Comparison of ENCODE assay signal across 8 cellular contexts in the genomic region with DNA sequence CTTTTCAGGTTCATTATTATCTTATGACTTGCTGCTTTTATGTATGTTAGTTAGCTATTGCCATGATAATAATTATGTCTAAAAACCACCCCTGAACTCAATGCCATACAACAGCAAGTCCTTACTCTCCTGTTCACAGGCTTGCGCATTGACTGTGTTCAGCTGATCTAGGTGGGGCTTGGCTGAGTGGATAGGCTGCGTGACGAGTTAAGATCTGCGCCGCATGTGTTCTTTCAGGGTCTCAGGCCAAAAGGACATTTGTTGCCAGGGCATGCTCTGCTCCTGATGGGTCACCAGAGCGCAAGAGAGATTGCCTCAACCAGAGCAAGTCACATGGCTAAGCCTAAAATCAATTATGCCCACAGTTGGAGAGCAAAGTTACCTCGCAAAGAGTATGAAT. TPM values are rescaled to one million over a fixed set of nuclear protein-coding genes. Genes with fewer than 3 reads are reported as not detected.
DNase-seq lines count a peak whose midpoint lies in the region; TF ChIP-seq lines count a peak whose summit lies in the region.

No MANE protein-coding gene starts in this region.

- H3K4me1 ChIP-seq in left ventricle myocardium inferior, result peaks cover 28% of the 10 kb centered on the region

- peaks cover 35% of the 10 kb centered on the region for H3K9me3 Mint-ChIP-seq in activated CD4-positive, alpha-beta T cell treated with anti-CD3 and anti-CD28 coated beads, Interleukin-2, amount 10 ng/mL, durations not matched to agents 24 days and 14 days
- H3K9me3 Mint-ChIP-seq in activated CD4-positive, alpha-beta memory T cell treated with anti-CD3 and anti-CD28 coated beads for 36 hours, result peaks cover 26% of the 10 kb centered on the region

- H3K27ac ChIP-seq in left ventricle myocardium inferior (replicated peaks), result peak overlapping the region; percentile 97

- peaks cover 60% of the 10 kb centered on the region for H3K36me3 ChIP-seq in left ventricle myocardium inferior

- peaks cover 62% of the 10 kb centered on the region for H3K36me3 Mint-ChIP-seq in activated CD4-positive, alpha-beta T cell treated with anti-CD3 and anti-CD28 coated beads, Interleukin-2, amount 10 ng/mL, durations not matched to agents 24 days and 14 days (ENCODE audit: low read depth)
- peaks cover 69% of the 10 kb centered on the region for H3K36me3 Mint-ChIP-seq in activated CD4-positive, alpha-beta memory T cell treated with anti-CD3 and anti-CD28 coated beads for 36 hours

- no peaks in the 10 kb centered on the region for H3K27me3 ChIP-seq in left ventricle myocardium inferior (ENCODE audit: low read depth)

- peak; percentile 59 for DNase-seq in activated CD4-positive, alpha-beta T cell treated with anti-CD3 and anti-CD28 coated beads, Interleukin-2, amount 10 ng/mL, durations not matched to agents 24 days and 14 days
- no peak for DNase-seq in activated CD4-positive, alpha-beta T cell treated with anti-CD3 and anti-CD28 coated beads for 4 hours
- DNase-seq in activated CD4-positive, alpha-beta memory T cell treated with anti-CD3 and anti-CD28 coated beads for 36 hours, result no peak
- DNase-seq in left ventricle myocardium inferior, result no peak
- DNase-seq in retina, result peak; percentile 19
- no peak for DNase-seq in NOMO-1 treated with DMSO at 0.1 percent for 48 hours (lab: John Stamatoyannopoulos, UW; ENCODE audit: unreplicated experiment)
- DNase-seq in HT-29 (ENCODE audit: low spot score), result no peak
- DNase-seq in NCI-H510A treated with DMSO at 0.1 percent for 48 hours (lab: John Stamatoyannopoulos, UW), result no peak

- intact Hi-C loops in activated CD4-positive, alpha-beta T cell treated with anti-CD3 and anti-CD28 coated beads, Interleukin-2, amount 10 ng/mL, durations not matched to agents 24 days and 14 days (cut with micrococcal nuclease), result loop anchor here (1.0 to 10.0 kb wide), 13 partner anchors 56 to 702 kb away; a partner anchor contains a TSS
- intact Hi-C loops in activated CD4-positive, alpha-beta memory T cell treated with anti-CD3 and anti-CD28 coated beads for 36 hours (cut with micrococcal nuclease), result loop anchor here (1.0 to 5.0 kb wide), 13 partner anchors 67 to 702 kb away; a partner anchor contains a TSS
- intact Hi-C loops in left ventricle myocardium inferior (cut with micrococcal nuclease), result no loop called here

- POLR2A ChIA-PET in activated CD4-positive, alpha-beta memory T cell treated with anti-CD3 and anti-CD28 coated beads for 36 hours (lab: Charles Lee), result interaction anchor here (0.6 kb wide), 1 partner anchor 9 kb away, joined by 4 read pairs; no protein-coding TSS in a partner anchor

- peaks cover 19% of the 10 kb centered on the region for H3K4me1 Mint-ChIP-seq in activated CD4-positive, alpha-beta T cell treated with anti-CD3 and anti-CD28 coated beads, Interleukin-2, amount 10 ng/mL, durations not matched to agents 24 days and 14 days
- peaks cover 29% of the 10 kb centered on the region for H3K4me1 Mint-ChIP-seq in activated CD4-positive, alpha-beta memory T cell treated with anti-CD3 and anti-CD28 coated beads for 36 hours (ENCODE audit: low read depth)

- peak overlapping the region; percentile 82 for H3K4me3 ChIP-seq in left ventricle myocardium inferior

- CTCF ChIA-PET in activated CD4-positive, alpha-beta memory T cell treated with anti-CD3 and anti-CD28 coated beads for 36 hours (lab: Charles Lee), result interaction anchor here (1.0 to 1.9 kb wide), 3 partner anchors 67 to 430 kb away, joined by 3 to 6 read pairs (median 3); a partner anchor contains a TSS

- H3K27ac Mint-ChIP-seq in activated CD4-positive, alpha-beta T cell treated with anti-CD3 and anti-CD28 coated beads, Interleukin-2, amount 10 ng/mL, durations not matched to agents 24 days and 14 days, result peak overlapping the region; percentile 96
- H3K27ac Mint-ChIP-seq in activated CD4-positive, alpha-beta memory T cell treated with anti-CD3 and anti-CD28 coated beads for 36 hours, result peak overlapping the region; percentile 94

- peaks cover 23% of the 10 kb centered on the region for H3K9me3 ChIP-seq in left ventricle myocardium inferior (replicated peaks)

- no peaks in the 10 kb centered on the region for H3K27me3 Mint-ChIP-seq in activated CD4-positive, alpha-beta T cell treated with anti-CD3 and anti-CD28 coated beads, Interleukin-2, amount 10 ng/mL, durations not matched to agents 24 days and 14 days
- no peaks in the 10 kb centered on the region for H3K27me3 Mint-ChIP-seq in activated CD4-positive, alpha-beta memory T cell treated with anti-CD3 and anti-CD28 coated beads for 36 hours

- peak overlapping the region; percentile 90 for H3K4me3 Mint-ChIP-seq in activated CD4-positive, alpha-beta T cell treated with anti-CD3 and anti-CD28 coated beads, Interleukin-2, amount 10 ng/mL, durations not matched to agents 24 days and 14 days
- peak overlapping the region; percentile 92 for H3K4me3 Mint-ChIP-seq in activated CD4-positive, alpha-beta memory T cell treated with anti-CD3 and anti-CD28 coated beads for 36 hours

- TF ChIP-seq CTCF in left ventricle myocardium inferior (IDR thresholded peaks at IDR 0.05; ENCODE audit: borderline replicate concordance), result no peak

RNA-seq across cellular contexts. Expression of a gene that starts 0.9 kb away (rescaled TPM):
- 4.4 and 6.1 TPM in 2 replicates for total RNA-seq in activated CD4-positive, alpha-beta T cell treated with anti-CD3 and anti-CD28 coated beads, Interleukin-2, amount 10 ng/mL, durations not matched to agents 24 days and 14 days
- total RNA-seq in activated CD4-positive, alpha-beta memory T cell treated with anti-CD3 and anti-CD28 coated beads for 36 hours, result 1 to 10 TPM; 4.8 to 6.3 TPM
- 7.1 TPM for total RNA-seq in left ventricle myocardium inferior
- total RNA-seq in HT-29 (2014; rRNA removed; shearing (Covaris generic)), result not detected in 2 replicates

RNA-seq across cellular contexts. Expression of a gene that starts 0.9 kb away (rescaled TPM):
- 4.8 TPM in 2 replicates for total RNA-seq in activated CD4-positive, alpha-beta T cell treated with anti-CD3 and anti-CD28 coated beads, Interleukin-2, amount 10 ng/mL, durations not matched to agents 24 days and 14 days
- total RNA-seq in activated CD4-positive, alpha-beta memory T cell treated with anti-CD3 and anti-CD28 coated beads for 36 hours, result 1 to 10 TPM; 3.8 to 4.3 TPM
- total RNA-seq in left ventricle myocardium inferior, result 2.3 TPM
- not detected in 2 replicates for total RNA-seq in HT-29 (2014; rRNA removed; shearing (Covaris generic))

Comparison
In these comparisons a context has a peak if more than half of its experiments do, and no peak if none do; other contexts are left out.
1. DNase-seq: peak in activated CD4-positive, alpha-beta T cell treated with anti-CD3 and anti-CD28 coated beads, Interleukin-2, amount 10 ng/mL, durations not matched to agents 24 days and 14 days (single experiment) and retina (single experiment); none in activated CD4-positive, alpha-beta T cell treated with anti-CD3 and anti-CD28 coated beads for 4 hours (0 of 2), activated CD4-positive, alpha-beta memory T cell treated with anti-CD3 and anti-CD28 coated beads for 36 hours (single experiment), left ventricle myocardium inferior (single experiment), NOMO-1 treated with DMSO at 0.1 percent for 48 hours (single experiment), HT-29 (single experiment) and NCI-H510A treated with DMSO at 0.1 percent for 48 hours (single experiment).